In genomic region chr11:109939176-109939810, GRCh38 we compare ENCODE assay signal across 9 cellular contexts.
DNase-seq lines count a peak whose midpoint lies in the region; ATAC-seq, FAIRE-seq and TF ChIP-seq lines count a peak whose summit lies in the region.
"Had no signal": no experiment of that assay in that cellular context is flagged by ENCODE, and none has a peak within 500 bp of the region (broad histone marks: within the 10 kb centered on the region; RNA-seq: fewer than 3 reads in every experiment).

No MANE protein-coding gene starts in this region.

- H3K4me1 ChIP-seq in body of pancreas (no peaks in the 10 kb centered on the region), upper lobe of right lung (no peaks in the 10 kb centered on the region)

- H3K9me3 ChIP-seq in body of pancreas, result no peaks in the 10 kb centered on the region
- no peaks in the 10 kb centered on the region for H3K9me3 ChIP-seq in upper lobe of right lung
- H3K9me3 ChIP-seq: neutrophil had no signal

- no peak for TF ChIP-seq POLR2A in body of pancreas (IDR thresholded peaks at IDR 0.05)

- no peaks in the 10 kb centered on the region for H3K4me1 Mint-ChIP-seq in stimulated activated effector memory CD8-positive, alpha-beta T cell treated with anti-CD3 and anti-CD28 coated beads, Interleukin-12 subunit alpha, Interleukin-12 subunit beta, amount 100 ng/mL, for 72 hours

- DNase-seq in DMS153 treated with DMSO at 0.1 percent for 48 hours (lab: John Stamatoyannopoulos, UW; ENCODE audit: unreplicated experiment), result peak; percentile 85
- DNase-seq in NCI-H460 (ENCODE audit: extremely low read depth, low read depth), result peak; percentile 69
- DNase-seq in body of pancreas, result peak; percentile 34 to 76 (median 60)
- DNase-seq in upper lobe of right lung, result no peak
- no peak for DNase-seq in stimulated activated effector memory CD8-positive, alpha-beta T cell treated with anti-CD3 and anti-CD28 coated beads, Interleukin-12 subunit alpha, Interleukin-12 subunit beta, amount 100 ng/mL, for 72 hours (ENCODE audit: low spot score in 2 of 2)

- TF ChIP-seq CTCF in body of pancreas (IDR thresholded peaks at IDR 0.05), result peak; percentile 27 to 77 (median 57)
- peak; percentile 58 for TF ChIP-seq CTCF in upper lobe of right lung (IDR thresholded peaks at IDR 0.05)

- no peaks in the 10 kb centered on the region for H3K36me3 ChIP-seq in body of pancreas (replicated peaks in 1 of 2; ENCODE audit: insufficient read depth in 1 of 2, low read depth in 2 of 2)
- H3K36me3 ChIP-seq in upper lobe of right lung, result no peaks in the 10 kb centered on the region
- H3K36me3 ChIP-seq: neutrophil had no signal

- WGBS in body of pancreas, 2 donors, result 0% methylated on average over 1 of the region's 1 CpG

- no peaks in the 10 kb centered on the region for H3K9me3 Mint-ChIP-seq in stimulated activated effector memory CD8-positive, alpha-beta T cell treated with anti-CD3 and anti-CD28 coated beads, Interleukin-12 subunit alpha, Interleukin-12 subunit beta, amount 100 ng/mL, for 72 hours

- H3K4me3 Mint-ChIP-seq in stimulated activated effector memory CD8-positive, alpha-beta T cell treated with anti-CD3 and anti-CD28 coated beads, Interleukin-12 subunit alpha, Interleukin-12 subunit beta, amount 100 ng/mL, for 72 hours, result no peak overlapping the region

- peak; percentile 50 for ATAC-seq in HG02678 (IDR thresholded peaks at IDR 0.05; ENCODE audit: unreplicated experiment)
- ATAC-seq in body of pancreas, result peak; percentile 72
- ATAC-seq in upper lobe of right lung, result peak; percentile 88
- no peak for ATAC-seq in activated CD4-positive, CD25-positive, alpha-beta regulatory T cell treated with anti-CD3 and anti-CD28 coated beads, Interleukin-2, amount 50 U/mL, for 24 hours
- ATAC-seq in stimulated activated effector memory CD8-positive, alpha-beta T cell treated with anti-CD3 and anti-CD28 coated beads, Interleukin-12 subunit alpha, Interleukin-12 subunit beta, amount 100 ng/mL, for 72 hours, result no peak

- no peak overlapping the region for H3K27ac Mint-ChIP-seq in stimulated activated effector memory CD8-positive, alpha-beta T cell treated with anti-CD3 and anti-CD28 coated beads, Interleukin-12 subunit alpha, Interleukin-12 subunit beta, amount 100 ng/mL, for 72 hours

- intact Hi-C loops in body of pancreas (cut with DNase I), result no loop called here
- intact Hi-C loops in upper lobe of right lung (cut with DNase I), result no loop called here

- no peaks in the 10 kb centered on the region for H3K36me3 Mint-ChIP-seq in stimulated activated effector memory CD8-positive, alpha-beta T cell treated with anti-CD3 and anti-CD28 coated beads, Interleukin-12 subunit alpha, Interleukin-12 subunit beta, amount 100 ng/mL, for 72 hours

- FAIRE-seq in islet of Langerhans (lab: Jason Lieb, UNC), result peak; percentile 99

- no peak overlapping the region for H3K27ac ChIP-seq in body of pancreas
- H3K27ac ChIP-seq in upper lobe of right lung, result no peak overlapping the region
- H3K27ac ChIP-seq: neutrophil had no signal

- H3K27me3 ChIP-seq in body of pancreas (no peaks in the 10 kb centered on the region), upper lobe of right lung (no peaks in the 10 kb centered on the region)
- H3K27me3 ChIP-seq: neutrophil had no signal

- H3K4me3 ChIP-seq in body of pancreas (no peak overlapping the region), upper lobe of right lung (no peak overlapping the region)

Comparison
In these comparisons a context has a peak if more than half of its experiments do, and no peak if none do; other contexts are left out.
1. DNase-seq: peak in DMS153 treated with DMSO at 0.1 percent for 48 hours (single experiment), NCI-H460 (single experiment) and body of pancreas (4 of 4); none in upper lobe of right lung (single experiment) and stimulated activated effector memory CD8-positive, alpha-beta T cell treated with anti-CD3 and anti-CD28 coated beads, Interleukin-12 subunit alpha, Interleukin-12 subunit beta, amount 100 ng/mL, for 72 hours (0 of 2).
2. ATAC-seq: peak in HG02678 (single experiment), body of pancreas (single experiment) and upper lobe of right lung (single experiment); none in activated CD4-positive, CD25-positive, alpha-beta regulatory T cell treated with anti-CD3 and anti-CD28 coated beads, Interleukin-2, amount 50 U/mL, for 24 hours (0 of 2) and stimulated activated effector memory CD8-positive, alpha-beta T cell treated with anti-CD3 and anti-CD28 coated beads, Interleukin-12 subunit alpha, Interleukin-12 subunit beta, amount 100 ng/mL, for 72 hours (single experiment).